In the genomic region with DNA sequence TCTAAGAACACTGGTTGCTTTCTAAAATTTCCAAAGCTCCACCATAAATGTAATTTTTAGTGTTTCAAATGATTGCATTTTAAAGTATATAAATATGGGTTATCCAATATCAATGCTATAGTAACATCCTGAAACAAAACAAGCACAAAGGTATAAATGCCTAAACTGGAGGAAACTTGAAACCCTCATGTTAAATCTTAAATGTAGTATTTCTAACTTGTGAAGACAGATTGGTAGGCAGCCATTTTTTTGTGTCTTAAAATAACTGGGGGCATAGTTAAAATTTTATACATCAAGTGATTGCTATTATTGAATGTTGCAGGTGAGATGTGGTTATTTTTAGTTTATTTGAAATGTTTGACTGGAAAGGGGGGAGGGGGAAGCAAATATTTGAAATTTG, we compare ENCODE assay signal across 8 cellular contexts. TPM values are rescaled to one million over a fixed set of nuclear protein-coding genes. Genes with fewer than 3 reads are reported as not detected.
DNase-seq lines count a peak whose midpoint lies in the region; ATAC-seq, FAIRE-seq and TF ChIP-seq lines count a peak whose summit lies in the region.
"Not testable (repeated sequence)": the region's sequence is repeated elsewhere in the genome, so short reads cannot be mapped to it uniquely, and the experiment has no call there.

No MANE protein-coding gene starts in this region.

- H3K79me2 ChIP-seq in OCI-LY3 (ENCODE audit: low read length): peaks cover 82% of the 10 kb centered on the region

- CTCF ChIA-PET in A673 (lab: Charles Lee): not testable (repeated sequence)

- H3K27ac Mint-ChIP-seq in naive thymus-derived CD8-positive, alpha-beta T cell: peak overlapping the region; percentile 39 to 100 (median 85)

- not testable (repeated sequence) for TF ChIP-seq CTCF in A673 (conservative IDR thresholded peaks at IDR 0.05; ENCODE audit: low read depth, low read length); OCI-LY3 (IDR thresholded peaks at IDR 0.05; ENCODE audit: low read depth, low read length); choroid plexus epithelial cell (conservative IDR thresholded peaks at IDR 0.05; ENCODE audit: low read depth, low read length); heart right ventricle (IDR thresholded peaks at IDR 0.05); spleen (IDR thresholded peaks at IDR 0.05 in 8 of 11, conservative IDR thresholded peaks at IDR 0.05 in 3 of 11)

- peak overlapping the region; percentile 98 for H3K4me3 Mint-ChIP-seq in activated T-cell treated with anti-CD3 and anti-CD28 coated beads, Interleukin-2, amount 50 U/mL, for 4 hours
- H3K4me3 Mint-ChIP-seq in naive thymus-derived CD8-positive, alpha-beta T cell: peak overlapping the region; percentile 92 to 100 (median 98)

- not testable (repeated sequence) for H3K9me3 ChIP-seq in A673 (ENCODE audit: low read depth, low read length, poor library complexity, severe bottlenecking); OCI-LY3 (ENCODE audit: insufficient read depth, low read length); heart right ventricle; spleen

- POLR2A ChIA-PET in A673 (lab: Charles Lee; ENCODE audit: low non-redundant PET): interaction anchor here (0.6 kb wide), 1 partner anchor 14 kb away, joined by 4 read pairs; no protein-coding TSS in a partner anchor
- POLR2A ChIA-PET in naive thymus-derived CD8-positive, alpha-beta T cell (lab: Charles Lee): interaction anchor here (0.6 to 1.6 kb wide), 7 partner anchors 14 to 142 kb away, joined by 3 to 4 read pairs (median 3); no protein-coding TSS in a partner anchor

- BruUV-seq in A673 (replicated peaks; lab: Mats Ljungman, UMichigan): not testable (repeated sequence)

- peaks cover 39% of the 10 kb centered on the region for H3K4me1 Mint-ChIP-seq in activated T-cell treated with anti-CD3 and anti-CD28 coated beads, Interleukin-2, amount 50 U/mL, for 4 hours (ENCODE audit: low read depth)
- peaks cover 26 to 62% (median 51%) of the 10 kb centered on the region in 4 donors for H3K4me1 Mint-ChIP-seq in naive thymus-derived CD8-positive, alpha-beta T cell

- H3K27me3 Mint-ChIP-seq in activated T-cell treated with anti-CD3 and anti-CD28 coated beads, Interleukin-2, amount 50 U/mL, for 4 hours (ENCODE audit: low read depth); naive thymus-derived CD8-positive, alpha-beta T cell: not testable (repeated sequence)

- ATAC-seq in activated T-cell treated with anti-CD3 and anti-CD28 coated beads, Interleukin-2, amount 50 U/mL, for 4 hours; heart right ventricle; naive thymus-derived CD8-positive, alpha-beta T cell: not testable (repeated sequence)

- intact Hi-C loops in A673 (cut with micrococcal nuclease; ENCODE audit: unreplicated experiment); spleen (cut with DNase I; ENCODE audit: low total_unique reads): not testable (repeated sequence)
- intact Hi-C loops in heart right ventricle (cut with DNase I): loop anchor here in 2 of 10 donors (10.0 kb wide), 1 partner anchor 109 kb away; no protein-coding TSS in a partner anchor

- H3K4me2 ChIP-seq in OCI-LY3 (ENCODE audit: low read length): peak overlapping the region; percentile 90

- H3K36me3 ChIP-seq in A673 (ENCODE audit: insufficient read depth, low read length, poor library complexity, severe bottlenecking) (peaks cover 29% of the 10 kb centered on the region), OCI-LY3 (replicated peaks; ENCODE audit: low read depth, low read length) (peaks cover 43% of the 10 kb centered on the region), heart right ventricle (peaks cover 0 to 28% (median 5%) of the 10 kb centered on the region in 9 donors), spleen (peaks cover 0 to 32% (median 0%) of the 10 kb centered on the region in 6 donors)

- H3K4me1 ChIP-seq in A673 (ENCODE audit: insufficient read depth, low read length, poor library complexity, severe bottlenecking): peaks cover 32% of the 10 kb centered on the region
- peaks cover 42% of the 10 kb centered on the region for H3K4me1 ChIP-seq in OCI-LY3 (ENCODE audit: low read length)
- H3K4me1 ChIP-seq in heart right ventricle: peaks cover 7 to 64% (median 52%) of the 10 kb centered on the region in 9 donors
- peaks cover 28 to 78% (median 64%) of the 10 kb centered on the region in 6 donors for H3K4me1 ChIP-seq in spleen

- not testable (repeated sequence) for H3K27me3 ChIP-seq in A673 (replicated peaks; ENCODE audit: insufficient read depth, low read depth, low read length, poor library complexity); OCI-LY3 (ENCODE audit: low read depth, low read length); heart right ventricle; spleen (replicated peaks in 1 of 7)

- peaks cover 44% of the 10 kb centered on the region for H3K36me3 Mint-ChIP-seq in activated T-cell treated with anti-CD3 and anti-CD28 coated beads, Interleukin-2, amount 50 U/mL, for 4 hours (ENCODE audit: insufficient read depth)
- peaks cover 15 to 49% (median 26%) of the 10 kb centered on the region in 3 donors for H3K36me3 Mint-ChIP-seq in naive thymus-derived CD8-positive, alpha-beta T cell

- H3K9ac ChIP-seq in OCI-LY3 (ENCODE audit: low read length): peak overlapping the region; percentile 100

- peaks cover 50% of the 10 kb centered on the region for H4K20me1 ChIP-seq in OCI-LY3 (ENCODE audit: insufficient read depth, low read length)

- not testable (repeated sequence) for H3K27ac ChIP-seq in A673 (ENCODE audit: low read depth, low read length, poor library complexity, severe bottlenecking)
- H3K27ac ChIP-seq in OCI-LY3 (ENCODE audit: low read length) (peak overlapping the region; percentile 96), heart right ventricle (peak overlapping the region in 6 of 10 donors; percentile 19 to 100 (median 61)), spleen (peak overlapping the region; percentile 63 to 100 (median 100))

- H3K9me3 Mint-ChIP-seq in activated T-cell treated with anti-CD3 and anti-CD28 coated beads, Interleukin-2, amount 50 U/mL, for 4 hours; naive thymus-derived CD8-positive, alpha-beta T cell: not testable (repeated sequence)

- H3K4me3 ChIP-seq in A673 (ENCODE audit: low read depth, low read length, poor library complexity, severe bottlenecking) (peak overlapping the region; percentile 84), OCI-LY3 (ENCODE audit: low read length) (peak overlapping the region; percentile 98), choroid plexus epithelial cell (ENCODE audit: low read depth, low read length) (peak overlapping the region; percentile 96), heart right ventricle (peak overlapping the region in 8 of 10 donors; percentile 82 to 97 (median 94)), spleen (peak overlapping the region; percentile 75 to 90 (median 82))

- TF ChIP-seq POLR2A in spleen (IDR thresholded peaks at IDR 0.05): not testable (repeated sequence)

- not testable (repeated sequence) for DNase-seq in A673 (ENCODE audit: low spot score); GM19239 (ENCODE audit: insufficient read length, low spot score); activated T-cell treated with anti-CD3 and anti-CD28 coated beads, Interleukin-2, amount 50 U/mL, for 4 hours; choroid plexus epithelial cell (ENCODE audit: low read depth); heart right ventricle; naive thymus-derived CD8-positive, alpha-beta T cell; spleen

- peak; percentile 73 for FAIRE-seq in GM19239 (lab: Jason Lieb, UNC)

- H2AFZ ChIP-seq in OCI-LY3 (ENCODE audit: low read depth, low read length): not testable (repeated sequence)

RNA-seq across cellular contexts. Expression of gene ARF6, which starts 3.4 kb away (rescaled TPM):
- total RNA-seq in A673 (2021) (59.2 and 67.6 TPM in 2 replicates), heart right ventricle (10 to 100 TPM; 19.0 to 40.5 (median 25.5) TPM), spleen (10 to 100 TPM; 74.3 to 89.1 (median 83.6) TPM)
- total RNA-seq in activated T-cell treated with anti-CD3 and anti-CD28 coated beads, Interleukin-2, amount 50 U/mL, for 4 hours: 100 to 1,000 TPM; 134 to 148 (median 143) TPM
- polyA plus RNA-seq in heart right ventricle (10 to 100 TPM; 11.0 to 19.7 TPM), spleen (10 to 100 TPM; 39.0 to 63.9 (median 43.9) TPM)
- total RNA-seq in naive thymus-derived CD8-positive, alpha-beta T cell: 10 to 100 TPM; 83.9 TPM
- polyA plus RNA-seq in naive thymus-derived CD8-positive, alpha-beta T cell: 100 to 1,000 TPM in 1 of 3 donors, 10 to 100 TPM in 2; 74.6 to 100 (median 97.6) TPM

RNA-seq across cellular contexts. Expression of gene NEMF, which starts 43.7 kb away (rescaled TPM):
- total RNA-seq in A673 (2021) (77.5 and 80.2 TPM in 2 replicates), heart right ventricle (10 to 100 TPM; 45.0 to 67.4 (median 55.5) TPM), spleen (100 to 1,000 TPM in 2 of 7 donors, 10 to 100 TPM in 5; 77.3 to 187 (median 84.7) TPM)
- total RNA-seq in activated T-cell treated with anti-CD3 and anti-CD28 coated beads, Interleukin-2, amount 50 U/mL, for 4 hours: 10 to 100 TPM; 53.0 to 54.0 (median 53.2) TPM
- polyA plus RNA-seq in heart right ventricle (10 to 100 TPM; 18.0 to 54.2 TPM), spleen (10 to 100 TPM; 24.3 to 35.0 (median 29.3) TPM)
- 100 to 1,000 TPM; 121 to 122 TPM for total RNA-seq in naive thymus-derived CD8-positive, alpha-beta T cell
- polyA plus RNA-seq in naive thymus-derived CD8-positive, alpha-beta T cell: 10 to 100 TPM; 39.6 to 46.1 (median 43.5) TPM
